8 cellular contexts compared by ENCODE assay signal in genomic region chr20:21302645-21303060, GRCh38. TPM values are rescaled to one million over a fixed set of nuclear protein-coding genes. Genes with fewer than 3 reads are reported as not detected.
DNase-seq lines count a peak whose midpoint lies in the region; ATAC-seq and TF ChIP-seq lines count a peak whose summit lies in the region.

No MANE protein-coding gene starts in this region.

- peak overlapping the region; percentile 64 to 72 for H3K4me3 ChIP-seq in body of pancreas
- peak overlapping the region; percentile 98 to 100 (median 98) for H3K4me3 ChIP-seq in right lobe of liver
- peak overlapping the region; percentile 84 to 100 (median 92) for H3K4me3 ChIP-seq in tibial nerve

- H3K4me1 ChIP-seq in body of pancreas (peaks cover 14% of the 10 kb centered on the region), right lobe of liver (peaks cover 0 to 9% (median 4%) of the 10 kb centered on the region in 4 donors), tibial nerve (peaks cover 0 to 22% (median 14%) of the 10 kb centered on the region in 4 donors)

- WGBS in body of pancreas, 2 donors = 2 to 4% methylated on average over 12 of the region's 12 CpGs
- WGBS in right lobe of liver (ENCODE audit: insufficient coverage, low coverage, low lambda C conversion rate, missing lambda C conversion rate) = 5% methylated on average over 10 of the region's 12 CpGs
- 6% methylated on average over 12 of the region's 12 CpGs for WGBS in tibial nerve, 2 donors

- H3K27me3 ChIP-seq in body of pancreas (no peaks in the 10 kb centered on the region), right lobe of liver (no peaks in the 10 kb centered on the region), tibial nerve (no peaks in the 10 kb centered on the region)

- intact Hi-C loops in body of pancreas (cut with DNase I) (no loop called here), right lobe of liver (cut with DNase I) (no loop called here)

- no peak for TF ChIP-seq POLR2A in body of pancreas (IDR thresholded peaks at IDR 0.05)
- no peak for TF ChIP-seq POLR2A in right lobe of liver (IDR thresholded peaks at IDR 0.05)
- no peak for TF ChIP-seq POLR2A in tibial nerve (IDR thresholded peaks at IDR 0.05)

- TF ChIP-seq CTCF in body of pancreas (IDR thresholded peaks at IDR 0.05) = no peak
- TF ChIP-seq CTCF in right lobe of liver (IDR thresholded peaks at IDR 0.05) = no peak
- TF ChIP-seq CTCF in tibial nerve (IDR thresholded peaks at IDR 0.05) = no peak

- peak; percentile 29 for ATAC-seq in GM19025 (IDR thresholded peaks at IDR 0.05; ENCODE audit: low read depth, unreplicated experiment)
- peak; percentile 32 for ATAC-seq in HG03439 (IDR thresholded peaks at IDR 0.05; ENCODE audit: unreplicated experiment)
- ATAC-seq in body of pancreas = peak; percentile 43
- ATAC-seq in right lobe of liver = peak; percentile 38 to 58 (median 46)
- no peak for ATAC-seq in GM18520 (IDR thresholded peaks at IDR 0.05; ENCODE audit: unreplicated experiment)

- H3K36me3 ChIP-seq in body of pancreas (replicated peaks in 1 of 2; ENCODE audit: insufficient read depth in 1 of 2, low read depth in 2 of 2) = no peaks in the 10 kb centered on the region
- no peaks in the 10 kb centered on the region for H3K36me3 ChIP-seq in right lobe of liver
- no peaks in the 10 kb centered on the region for H3K36me3 ChIP-seq in tibial nerve

- DNase-seq in body of pancreas (no peak), right lobe of liver (no peak), tibial nerve (ENCODE audit: low spot score in 2 of 2) (no peak), T1000 (lab: John Stamatoyannopoulos, UW) (no peak), NCI-H1417 treated with DMSO at 0.1 percent for 48 hours (lab: John Stamatoyannopoulos, UW) (no peak)

- no peaks in the 10 kb centered on the region for H3K9me3 ChIP-seq in body of pancreas
- no peaks in the 10 kb centered on the region for H3K9me3 ChIP-seq in right lobe of liver
- no peaks in the 10 kb centered on the region for H3K9me3 ChIP-seq in tibial nerve

- no peak for TF ChIP-seq EP300 in tibial nerve (IDR thresholded peaks at IDR 0.05)

- H3K27ac ChIP-seq in body of pancreas (peak overlapping the region; percentile 81 to 98 (median 89)), right lobe of liver (peak overlapping the region; percentile 92 to 97 (median 97)), tibial nerve (peak overlapping the region; percentile 92 to 100 (median 96))

RNA-seq across cellular contexts. Expression of gene XRN2, which starts 0.5 kb away (rescaled TPM):
- total RNA-seq in body of pancreas (10 to 100 TPM; 26.0 to 32.9 TPM), right lobe of liver (10 to 100 TPM; 18.2 to 39.5 (median 26.7) TPM), tibial nerve (10 to 100 TPM; 46.1 to 58.2 (median 53.0) TPM)
